In the genomic region with DNA sequence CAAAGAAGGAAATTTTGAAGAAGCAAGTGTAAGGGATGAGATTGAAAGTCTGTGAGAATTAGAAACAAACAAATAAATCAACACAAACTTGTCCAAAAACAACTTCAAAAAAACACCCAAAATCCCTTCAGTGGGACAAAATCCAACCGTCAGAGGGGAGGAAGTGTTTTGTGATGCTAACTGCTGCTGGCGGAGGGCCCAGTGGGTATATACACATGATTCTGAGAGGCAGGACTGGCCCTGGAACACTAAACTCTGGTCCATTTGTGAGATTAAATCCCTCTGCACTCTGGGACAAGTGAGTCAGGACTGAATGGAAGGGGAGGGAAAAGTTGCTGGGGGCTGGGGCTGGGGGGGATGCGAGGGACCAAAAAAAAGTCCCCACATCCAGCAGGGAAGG, we compare ENCODE assay signal across 17 cellular contexts.
DNase-seq lines count a peak whose midpoint lies in the region; ATAC-seq and TF ChIP-seq lines count a peak whose summit lies in the region.
"Had no signal": no experiment of that assay in that cellular context is flagged by ENCODE, and none has a peak within 500 bp of the region (broad histone marks: within the 10 kb centered on the region; RNA-seq: fewer than 3 reads in every experiment).

No MANE protein-coding gene starts in this region.

- H3K79me2 ChIP-seq in GM23248 (ENCODE audit: insufficient read depth): no peaks in the 10 kb centered on the region

- no peak for TF ChIP-seq EP300 in suprapubic skin (IDR thresholded peaks at IDR 0.05)

- no peak overlapping the region for H3K4me2 ChIP-seq in GM23248 (ENCODE audit: unreplicated experiment)

- no peak overlapping the region for H3K4me3 Mint-ChIP-seq in brain
- H3K4me3 Mint-ChIP-seq: central memory CD8-positive, alpha-beta T cell; stimulated activated effector memory CD8-positive, alpha-beta T cell treated with anti-CD3 and anti-CD28 coated beads, Interleukin-12 subunit alpha, Interleukin-12 subunit beta, amount 100 ng/mL, for 72 hours had no signal

- H3K4me3 ChIP-seq in GM23248 (no peak overlapping the region), fibroblast of villous mesenchyme (ENCODE audit: low read depth, low read length) (no peak overlapping the region), suprapubic skin (no peak overlapping the region)
- H3K4me3 ChIP-seq: adrenal gland, tibial nerve had no signal

- peak overlapping the region in 4 of 5 experiments; percentile 14 to 72 (median 54) for H3K27ac Mint-ChIP-seq in brain
- H3K27ac Mint-ChIP-seq: stimulated activated effector memory CD8-positive, alpha-beta T cell treated with anti-CD3 and anti-CD28 coated beads, Interleukin-12 subunit alpha, Interleukin-12 subunit beta, amount 100 ng/mL, for 72 hours had no signal

- no peak overlapping the region for H3K9ac ChIP-seq in GM23248

- H3K4me1 ChIP-seq in GM23248 (ENCODE audit: insufficient read depth) (peaks cover 12% of the 10 kb centered on the region), suprapubic skin (peaks cover 80% of the 10 kb centered on the region)

- TF ChIP-seq CTCF in brain (conservative IDR thresholded peaks at IDR 0.05) (no peak), fibroblast of villous mesenchyme (IDR thresholded peaks at IDR 0.05; ENCODE audit: insufficient read depth, low read depth, low read length) (no peak), suprapubic skin (IDR thresholded peaks at IDR 0.05) (no peak)

- ATAC-seq in GM21423 (IDR thresholded peaks at IDR 0.05; ENCODE audit: unreplicated experiment): no peak
- no peak for ATAC-seq in HG03565 (IDR thresholded peaks at IDR 0.05; ENCODE audit: unreplicated experiment)
- ATAC-seq: stimulated activated effector memory CD8-positive, alpha-beta T cell treated with anti-CD3 and anti-CD28 coated beads, Interleukin-12 subunit alpha, Interleukin-12 subunit beta, amount 100 ng/mL, for 72 hours had no signal

- in situ Hi-C loops in GM23248 (cut with MboI): no loop called here

- WGBS in GM23248 (ENCODE audit: low coverage in 1 of 2, low lambda C conversion rate in 2 of 2, missing lambda C conversion rate in 2 of 2), 2 experiments: 65 to 69% methylated on average over 3 of the region's 3 CpGs
- 53% methylated on average over 3 of the region's 3 CpGs for WGBS in suprapubic skin

- no peaks in the 10 kb centered on the region for H3K27me3 ChIP-seq in GM23248 (replicated peaks; ENCODE audit: insufficient read depth)
- H3K27me3 ChIP-seq in suprapubic skin: no peaks in the 10 kb centered on the region
- H3K27me3 ChIP-seq: adrenal gland, tibial nerve had no signal

- no peaks in the 10 kb centered on the region for H3K27me3 Mint-ChIP-seq in brain

- H3K9me3 ChIP-seq in GM23248 (ENCODE audit: low read depth): no peaks in the 10 kb centered on the region
- no peaks in the 10 kb centered on the region for H3K9me3 ChIP-seq in suprapubic skin
- H3K9me3 ChIP-seq: adrenal gland, tibial nerve had no signal

- DNase-seq in GM23248: peak; percentile 14
- DNase-seq in fibroblast of villous mesenchyme (ENCODE audit: low read depth): peak; percentile 32
- DNase-seq in suprapubic skin (ENCODE audit: low spot score in 2 of 2): no peak
- DNase-seq in T-helper 1 cell: no peak
- no peak for DNase-seq in NCI-H526 treated with DMSO at 0.1 percent for 48 hours (lab: John Stamatoyannopoulos, UW)
- DNase-seq: activated CD4-positive, alpha-beta T cell treated with anti-CD3 and anti-CD28 coated beads, Interleukin-2, amount 50 U/mL, for 1 hour; activated CD8-positive, alpha-beta memory T cell treated with anti-CD3 and anti-CD28 coated beads, Interleukin-2, amount 50 U/mL, for 4 hours; activated effector memory CD4-positive, alpha-beta T cell treated with Interleukin-2 at 50 U/mL for 16 hours; NCI-H1092; NCI-H524 had no signal

- H2AFZ ChIP-seq in GM23248: no peak overlapping the region

- H3K4me1 Mint-ChIP-seq in brain: peaks cover 11% of the 10 kb centered on the region
- H3K4me1 Mint-ChIP-seq: central memory CD8-positive, alpha-beta T cell; stimulated activated effector memory CD8-positive, alpha-beta T cell treated with anti-CD3 and anti-CD28 coated beads, Interleukin-12 subunit alpha, Interleukin-12 subunit beta, amount 100 ng/mL, for 72 hours had no signal

- H3K36me3 Mint-ChIP-seq in brain: no peaks in the 10 kb centered on the region
- H3K36me3 Mint-ChIP-seq: stimulated activated effector memory CD8-positive, alpha-beta T cell treated with anti-CD3 and anti-CD28 coated beads, Interleukin-12 subunit alpha, Interleukin-12 subunit beta, amount 100 ng/mL, for 72 hours had no signal

- no peaks in the 10 kb centered on the region for H3K9me2 ChIP-seq in GM23248 (ENCODE audit: insufficient read depth)

- H3K9me3 Mint-ChIP-seq in brain: no peaks in the 10 kb centered on the region
- H3K9me3 Mint-ChIP-seq: central memory CD8-positive, alpha-beta T cell; stimulated activated effector memory CD8-positive, alpha-beta T cell treated with anti-CD3 and anti-CD28 coated beads, Interleukin-12 subunit alpha, Interleukin-12 subunit beta, amount 100 ng/mL, for 72 hours had no signal

- H3K27ac ChIP-seq in GM23248: no peak overlapping the region
- H3K27ac ChIP-seq in suprapubic skin: peak overlapping the region; percentile 57
- H3K27ac ChIP-seq: adrenal gland had no signal

- H4K20me1 ChIP-seq in GM23248 (ENCODE audit: insufficient read depth): no peaks in the 10 kb centered on the region

- TF ChIP-seq POLR2A in suprapubic skin (IDR thresholded peaks at IDR 0.05): no peak

- H3K36me3 ChIP-seq in GM23248 (ENCODE audit: low read depth) (no peaks in the 10 kb centered on the region), suprapubic skin (no peaks in the 10 kb centered on the region)
- H3K36me3 ChIP-seq: adrenal gland, tibial nerve had no signal

- peaks cover 21% of the 10 kb centered on the region for H3F3A ChIP-seq in GM23248 (ENCODE audit: insufficient read depth)

Comparison
In these comparisons a context has a peak if more than half of its experiments do, and no peak if none do; other contexts are left out.
1. DNase-seq: peak in GM23248 (single experiment) and fibroblast of villous mesenchyme (single experiment); none in suprapubic skin (0 of 2), T-helper 1 cell (0 of 5) and NCI-H526 treated with DMSO at 0.1 percent for 48 hours (single experiment).